14 cellular contexts compared by ENCODE assay signal in the genomic region with DNA sequence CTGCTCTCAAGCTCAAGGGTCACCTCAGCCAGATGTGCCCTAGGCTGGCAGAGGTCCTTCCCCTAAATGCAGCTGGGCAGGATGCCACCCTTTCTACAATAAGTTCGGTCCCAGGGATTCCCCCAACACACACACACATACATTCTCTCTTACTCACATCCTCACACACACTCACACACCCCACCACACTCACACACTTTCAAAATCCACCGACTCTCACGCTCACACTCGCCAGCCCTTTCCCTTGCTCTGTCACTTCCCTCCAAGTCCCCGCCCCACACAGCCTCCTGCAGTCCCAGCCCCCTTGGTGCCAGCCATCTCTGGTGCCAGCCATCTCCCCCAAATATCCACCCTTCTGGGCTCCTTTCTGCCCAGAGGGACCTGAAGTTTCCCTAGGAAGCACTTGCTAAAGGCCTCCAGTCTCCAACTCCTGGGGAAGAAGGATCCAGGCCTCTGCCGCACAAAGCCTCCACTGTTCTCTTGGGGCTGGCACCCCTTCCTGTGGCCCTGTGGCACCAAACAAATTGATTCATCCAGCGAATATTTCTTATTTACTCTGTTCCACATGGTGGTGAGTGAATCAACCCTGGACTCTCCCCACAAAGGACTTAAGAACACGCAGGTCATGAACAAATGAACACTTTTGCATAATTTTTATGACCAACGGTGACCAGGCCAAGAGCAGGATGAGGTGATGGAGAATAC. TPM values are rescaled to one million over a fixed set of nuclear protein-coding genes. Genes with fewer than 3 reads are reported as not detected.
A peak's percentile ranks its signal among the peaks of the same experiment; 100 is the strongest.
DNase-seq lines count a peak whose midpoint lies in the region; FAIRE-seq and TF ChIP-seq lines count a peak whose summit lies in the region.
"Had no signal": no experiment of that assay in that cellular context is flagged by ENCODE, and none has a peak within 500 bp of the region (broad histone marks: within the 10 kb centered on the region; RNA-seq: fewer than 3 reads in every experiment).

No MANE protein-coding gene starts in this region.

- no peaks in the 10 kb centered on the region for H3K36me3 Mint-ChIP-seq in progenitor cell of endocrine pancreas (ENCODE audit: insufficient read depth)
- H3K36me3 Mint-ChIP-seq: mesothelial cell of epicardium had no signal

- peak overlapping the region; percentile 46 for H3K27ac Mint-ChIP-seq in progenitor cell of endocrine pancreas
- H3K27ac Mint-ChIP-seq: mesothelial cell of epicardium had no signal

- no peak overlapping the region for H3K9ac ChIP-seq in SK-N-SH

- peak; percentile 38 for DNase-seq in activated CD4-positive, alpha-beta T cell treated with anti-CD3 and anti-CD28 coated beads for 48 hours
- no peak for DNase-seq in activated CD4-positive, alpha-beta T cell treated with anti-CD3 and anti-CD28 coated beads for 4 hours
- DNase-seq in RPMI7951 (ENCODE audit: low read depth) (peak; percentile 67), fibroblast of mammary gland (ENCODE audit: low read depth) (peak; percentile 28), progenitor cell of endocrine pancreas (ENCODE audit: low spot score, unreplicated experiment) (no peak), SK-N-SH (no peak), HTR-8/SVneo (ENCODE audit: insufficient read length, low spot score) (no peak), NCI-H345 (lab: John Stamatoyannopoulos, UW) (no peak)
- DNase-seq: 8988T, DMS153, T-cell, testis had no signal

- H3K4me2 ChIP-seq in SK-N-SH = no peak overlapping the region

- no peaks in the 10 kb centered on the region for H3K27me3 ChIP-seq in SK-N-SH (ENCODE audit: insufficient read depth)
- H3K27me3 ChIP-seq: testis had no signal

- no peaks in the 10 kb centered on the region for H3K27me3 Mint-ChIP-seq in progenitor cell of endocrine pancreas
- H3K27me3 Mint-ChIP-seq: T-cell had no signal

- CTCF ChIA-PET in SK-N-SH (lab: Yijun Ruan, JAX) = interaction anchor here (1.1 to 4.6 kb wide), 13 partner anchors 9 to 347 kb away, joined by 3 to 25 read pairs (median 4); no protein-coding TSS in a partner anchor

- H3K4me1 Mint-ChIP-seq in progenitor cell of endocrine pancreas (ENCODE audit: low read depth) = peaks cover 9% of the 10 kb centered on the region

- no peak overlapping the region for H3K4me3 ChIP-seq in fibroblast of mammary gland (ENCODE audit: control insufficient read depth, low read depth, low read length)
- H3K4me3 ChIP-seq in SK-N-SH (ENCODE audit: low read depth in 2 of 2, low read length in 1 of 2) = no peak overlapping the region
- H3K4me3 ChIP-seq: testis had no signal

- H3K4me3 Mint-ChIP-seq in progenitor cell of endocrine pancreas (ENCODE audit: low read depth) = no peak overlapping the region
- H3K4me3 Mint-ChIP-seq: mesothelial cell of epicardium, T-cell had no signal

- POLR2A ChIA-PET in SK-N-SH (lab: Yijun Ruan, JAX) = interaction anchor here (0.7 kb wide), 1 partner anchor 21 kb away, joined by 3 read pairs; no protein-coding TSS in a partner anchor

- H3K9me3 ChIP-seq in SK-N-SH = no peaks in the 10 kb centered on the region
- H3K9me3 ChIP-seq: testis had no signal

- H2AFZ ChIP-seq in SK-N-SH (ENCODE audit: low read depth) = no peak overlapping the region

- TF ChIP-seq RAD21 in SK-N-SH (IDR thresholded peaks at IDR 0.05; ENCODE audit: low read length) = no peak

- H3F3A ChIP-seq in SK-N-SH (replicated peaks; ENCODE audit: insufficient read depth) = peaks cover 5% of the 10 kb centered on the region

- TF ChIP-seq CTCF in fibroblast of mammary gland (conservative IDR thresholded peaks at IDR 0.05; ENCODE audit: control insufficient read depth, insufficient read depth, low read depth, low read length) = no peak
- no peak for TF ChIP-seq CTCF in progenitor cell of endocrine pancreas (IDR thresholded peaks at IDR 0.05; ENCODE audit: unreplicated experiment)
- TF ChIP-seq CTCF in SK-N-SH (IDR thresholded peaks at IDR 0.05) = no peak

- FAIRE-seq in HTR-8/SVneo (lab: Jason Lieb, UNC) = no peak

- H3K79me2 ChIP-seq in SK-N-SH (ENCODE audit: insufficient read depth) = peaks cover 11% of the 10 kb centered on the region

- no peaks in the 10 kb centered on the region for H3K36me3 ChIP-seq in SK-N-SH (replicated peaks in 1 of 2; ENCODE audit: control insufficient read depth in 1 of 2, insufficient read depth in 2 of 2, low read length in 1 of 2)

- H3K27ac ChIP-seq in SK-N-SH (ENCODE audit: low read depth in 2 of 2, low read length in 1 of 2) = no peak overlapping the region
- H3K27ac ChIP-seq: testis had no signal

- 81% methylated on average over 9 of the region's 9 CpGs for WGBS in SK-N-SH (ENCODE audit: low lambda C conversion rate)

- H3K9me3 Mint-ChIP-seq in progenitor cell of endocrine pancreas (ENCODE audit: low read depth) = no peaks in the 10 kb centered on the region
- H3K9me3 Mint-ChIP-seq: activated naive CD4-positive, alpha-beta T cell treated with anti-CD3 and anti-CD28 coated beads, Interleukin-2, amount 50 U/mL, for 72 hours; mesothelial cell of epicardium; T-cell had no signal

- H3K4me1 ChIP-seq in SK-N-SH (ENCODE audit: control insufficient read depth in 1 of 2, insufficient read depth in 2 of 2, low read depth in 1 of 2, low read length in 1 of 2) = peaks cover 0 to 7% of the 10 kb centered on the region in 2 experiments; a peak in 2 of 4 replicates

- no peak for TF ChIP-seq EP300 in SK-N-SH (IDR thresholded peaks at IDR 0.05; ENCODE audit: borderline replicate concordance in 1 of 2, low read depth in 1 of 2, low read length in 1 of 2)

- no peaks in the 10 kb centered on the region for H3K9me2 ChIP-seq in SK-N-SH

- peaks cover 3% of the 10 kb centered on the region; the same call in 1 of the 2 replicates for H4K20me1 ChIP-seq in SK-N-SH (ENCODE audit: insufficient read depth)

TF ChIP-seq in SK-N-SH, 30 proteins besides CTCF, POLR2A, EP300 and RAD21:
- TF ChIP-seq, protein P1, sequence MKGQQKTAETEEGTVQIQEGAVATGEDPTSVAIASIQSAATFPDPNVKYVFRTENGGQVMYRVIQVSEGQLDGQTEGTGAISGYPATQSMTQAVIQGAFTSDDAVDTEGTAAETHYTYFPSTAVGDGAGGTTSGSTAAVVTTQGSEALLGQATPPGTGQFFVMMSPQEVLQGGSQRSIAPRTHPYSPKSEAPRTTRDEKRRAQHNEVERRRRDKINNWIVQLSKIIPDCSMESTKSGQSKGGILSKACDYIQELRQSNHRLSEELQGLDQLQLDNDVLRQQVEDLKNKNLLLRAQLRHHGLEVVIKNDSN (IDR thresholded peaks at IDR 0.05; ENCODE audit: borderline replicate concordance, low read depth) = no peak
- no peak for TF ChIP-seq SMC3 (IDR thresholded peaks at IDR 0.05; ENCODE audit: low read depth, low read length)

RNA-seq across cellular contexts. Expression of gene USP36, which starts 3.8 kb away (rescaled TPM):
- total RNA-seq in RPMI7951 (2014; rRNA removed; shearing (Covaris generic)) = 9.8 and 11.2 TPM in 2 replicates
- total RNA-seq in progenitor cell of endocrine pancreas = 54.1 and 54.9 TPM in 2 replicates
- 34.6 and 41.2 TPM in 2 replicates for polyA plus RNA-seq in SK-N-SH (2012; rRNA removed)
- polyA plus RNA-seq in SK-N-SH (2012; cell fraction: cytosol; rRNA removed) = 22.5 and 26.9 TPM in 2 replicates
- 163 and 178 TPM in 2 replicates for polyA plus RNA-seq in SK-N-SH (2012; cell fraction: nucleus; rRNA removed)

RNA-seq across cellular contexts. Expression of gene CEP295NL, which starts 58.5 kb away (rescaled TPM):
- 0.49 TPM in 1 of 2 replicates, not detected in the other for total RNA-seq in RPMI7951 (2014; rRNA removed; shearing (Covaris generic))
- 2.3 and 2.6 TPM in 2 replicates for total RNA-seq in progenitor cell of endocrine pancreas
- 0.31 and 0.35 TPM in 2 replicates for polyA plus RNA-seq in SK-N-SH (2012; rRNA removed)
- polyA plus RNA-seq in SK-N-SH (2012; cell fraction: cytosol; rRNA removed) = 0.17 and 0.21 TPM in 2 replicates
- 0.68 and 0.97 TPM in 2 replicates for polyA plus RNA-seq in SK-N-SH (2012; cell fraction: nucleus; rRNA removed)

Comparison
In these comparisons a context has a peak if more than half of its experiments do, and no peak if none do; other contexts are left out.
1. DNase-seq: peak in activated CD4-positive, alpha-beta T cell treated with anti-CD3 and anti-CD28 coated beads for 48 hours (single experiment), RPMI7951 (single experiment) and fibroblast of mammary gland (single experiment); none in activated CD4-positive, alpha-beta T cell treated with anti-CD3 and anti-CD28 coated beads for 4 hours (0 of 2), progenitor cell of endocrine pancreas (single experiment), SK-N-SH (single experiment), HTR-8/SVneo (single experiment) and NCI-H345 (single experiment).